Comparison of ENCODE assay signal across 19 cellular contexts in genomic region chr21:14522689-14523088, GRCh38. TPM values are rescaled to one million over a fixed set of nuclear protein-coding genes. Genes with fewer than 3 reads are reported as not detected.
DNase-seq lines count a peak whose midpoint lies in the region; ATAC-seq, FAIRE-seq and TF ChIP-seq lines count a peak whose summit lies in the region.
"Had no signal": no experiment of that assay in that cellular context is flagged by ENCODE, and none has a peak within 500 bp of the region (broad histone marks: within the 10 kb centered on the region; RNA-seq: fewer than 3 reads in every experiment).

No MANE protein-coding gene starts in this region.

- no peaks in the 10 kb centered on the region for H3K27me3 Mint-ChIP-seq in CD4-positive, CD25-positive, alpha-beta regulatory T cell
- H3K27me3 Mint-ChIP-seq: activated CD4-positive, alpha-beta T cell treated with anti-CD3 and anti-CD28 coated beads, Interleukin-2, amount 10 ng/mL, durations not matched to agents 7 days and 5 days had no signal

- RAD21 ChIA-PET in GM12878 (lab: Charles Lee; ENCODE audit: unreplicated experiment): interaction anchor here (0.7 to 5.4 kb wide), 12 partner anchors 11 to 240 kb away, joined by 3 to 60 read pairs (median 5); no protein-coding TSS in a partner anchor

- no peaks in the 10 kb centered on the region for H3K79me2 ChIP-seq in MM.1S (ENCODE audit: low read length)
- peaks cover 84% of the 10 kb centered on the region for H3K79me2 ChIP-seq in GM12878 (ENCODE audit: control insufficient read depth, insufficient read depth, low read length)

- FAIRE-seq in GM12878 (lab: Jason Lieb, UNC): no peak
- FAIRE-seq: HTR-8/SVneo, keratinocyte had no signal

- intact Hi-C loops in GM12878 (cut with micrococcal nuclease; ENCODE audit: unreplicated experiment) (no loop called here), sciatic nerve (cut with DNase I) (no loop called here)

- POLR2A ChIA-PET in GM12878 (lab: Charles Lee): interaction anchor here (1.7 to 1.8 kb wide), 3 partner anchors 10 to 19 kb away, joined by 5 to 6 read pairs (median 5); no protein-coding TSS in a partner anchor

- H3K4me1 Mint-ChIP-seq in CD4-positive, CD25-positive, alpha-beta regulatory T cell: peaks cover 43 to 71% (median 60%) of the 10 kb centered on the region in 4 donors

- H2AFZ ChIP-seq in MM.1S (ENCODE audit: low read length) (no peak overlapping the region), GM12878 (ENCODE audit: control insufficient read depth, low read depth, low read length) (no peak overlapping the region)

- H3F3A ChIP-seq in MM.1S (ENCODE audit: insufficient read depth, low read length): peaks cover 11% of the 10 kb centered on the region; the same call in 1 of the 2 replicates

- H3K4me1 ChIP-seq in CD4-positive, CD25-positive, alpha-beta regulatory T cell (ENCODE audit: control insufficient read depth, insufficient read depth, low read length, poor library complexity, severe bottlenecking): peaks cover 67% of the 10 kb centered on the region
- H3K4me1 ChIP-seq in MM.1S (ENCODE audit: low read length) (peaks cover 12% of the 10 kb centered on the region), GM12878 (ENCODE audit: control insufficient read depth, insufficient read depth, low read length) (peaks cover 32% of the 10 kb centered on the region)
- H3K4me1 ChIP-seq: breast epithelium, testis had no signal

- SMC1A ChIA-PET in GM12878 (lab: Charles Lee; ENCODE audit: uncharacterized antibody, unreplicated experiment): interaction anchor here (0.7 to 10.4 kb wide), 11 partner anchors 10 to 214 kb away, joined by 3 to 120 read pairs (median 8); no protein-coding TSS in a partner anchor

- in situ Hi-C loops in GM12878 (cut with MboI): no loop called here

- peaks cover 28% of the 10 kb centered on the region for H3K36me3 ChIP-seq in CD4-positive, CD25-positive, alpha-beta regulatory T cell (ENCODE audit: control insufficient read depth, insufficient read depth, low read length)
- H3K36me3 ChIP-seq in MM.1S (replicated peaks; ENCODE audit: insufficient read depth, low read length) (no peaks in the 10 kb centered on the region), GM12878 (ENCODE audit: control insufficient read depth in 2 of 2, insufficient read depth in 2 of 2, low read length in 1 of 2) (peaks cover 0 to 9% of the 10 kb centered on the region in 2 experiments; a peak in 2 of 4 replicates)
- H3K36me3 ChIP-seq: breast epithelium had no signal

- WGBS in GM12878 (ENCODE audit: insufficient coverage, insufficient replicate concordance, low lambda C conversion rate, missing lambda C conversion rate): 84% methylated on average over 3 of the region's 3 CpGs

- no TSS peak for BruUV-seq in GM12878 (replicated peaks; lab: Mats Ljungman, UMichigan)

- peaks cover 0 to 2% (median 0%) of the 10 kb centered on the region in 7 donors for H3K9me3 Mint-ChIP-seq in CD4-positive, CD25-positive, alpha-beta regulatory T cell
- H3K9me3 Mint-ChIP-seq: activated CD4-positive, alpha-beta T cell treated with anti-CD3 and anti-CD28 coated beads, Interleukin-2, amount 10 ng/mL, durations not matched to agents 7 days and 5 days; nephron progenitor cell had no signal

- CTCF ChIA-PET in GM12878 (lab: Yijun Ruan, JAX): interaction anchor here (0.7 to 2.8 kb wide), 5 partner anchors 12 to 215 kb away, joined by 3 to 9 read pairs (median 5); no protein-coding TSS in a partner anchor

- H3K9me3 ChIP-seq in CD4-positive, CD25-positive, alpha-beta regulatory T cell (ENCODE audit: control insufficient read depth in 2 of 2, low read length in 2 of 2): no peaks in the 10 kb centered on the region
- H3K9me3 ChIP-seq in MM.1S (replicated peaks; ENCODE audit: insufficient read depth, low read length) (no peaks in the 10 kb centered on the region), GM12878 (replicated peaks; ENCODE audit: control insufficient read depth, insufficient read depth, low read length) (no peaks in the 10 kb centered on the region)
- H3K9me3 ChIP-seq: breast epithelium, testis had no signal

- peak overlapping the region; percentile 48 to 79 (median 60) for H3K27ac Mint-ChIP-seq in CD4-positive, CD25-positive, alpha-beta regulatory T cell
- H3K27ac Mint-ChIP-seq: nephron progenitor cell had no signal

- no peak for DNase-seq in CD4-positive, CD25-positive, alpha-beta regulatory T cell
- DNase-seq in MM.1S: no peak
- DNase-seq in GM12878 (ENCODE audit: low read depth, low spot score): no peak
- no peak for DNase-seq in sciatic nerve (ENCODE audit: low spot score)
- DNase-seq in NOMO-1 treated with DMSO at 0.1 percent for 48 hours (lab: John Stamatoyannopoulos, UW; ENCODE audit: unreplicated experiment): no peak
- no peak for DNase-seq in stimulated activated CD4-positive, alpha-beta T cell treated with anti-CD3 and anti-CD28 coated beads, Interleukin-12 subunit alpha, Interleukin-12 subunit beta, amount 100 ng/mL, for 4 hours
- DNase-seq: activated T-cell treated with anti-CD3 and anti-CD28 coated beads, Interleukin-2, amount 50 U/mL, for 1 hour; hippocampal formation; NCI-H524 treated with DMSO at 0.1 percent for 48 hours; nephron progenitor cell; SW 1271; testis had no signal

- H3K27me3 ChIP-seq in CD4-positive, CD25-positive, alpha-beta regulatory T cell (ENCODE audit: control insufficient read depth, insufficient read depth, low read length): no peaks in the 10 kb centered on the region
- no peaks in the 10 kb centered on the region for H3K27me3 ChIP-seq in MM.1S (replicated peaks; ENCODE audit: insufficient read depth, low read length)
- H3K27me3 ChIP-seq in GM12878 (replicated peaks in 1 of 2; ENCODE audit: control insufficient read depth in 2 of 2, insufficient read depth in 2 of 2, low read length in 1 of 2): no peaks in the 10 kb centered on the region
- H3K27me3 ChIP-seq: breast epithelium, testis had no signal

- no peak for TF ChIP-seq EP300 in GM12878 (IDR thresholded peaks at IDR 0.05; ENCODE audit: borderline replicate concordance in 1 of 2, control insufficient read depth in 1 of 2, low read depth in 2 of 2, low read length in 2 of 2)

- peak overlapping the region; percentile 21; the same call in 1 of the 2 replicates for H3K4me2 ChIP-seq in MM.1S (ENCODE audit: low read depth, low read length)
- H3K4me2 ChIP-seq in GM12878 (ENCODE audit: control insufficient read depth, insufficient read depth): peak overlapping the region; percentile 61

- TF ChIP-seq POLR2A in GM12878 (IDR thresholded peaks at IDR 0.05; ENCODE audit: low read depth, low read length): no peak

- ATAC-seq in CD4-positive, CD25-positive, alpha-beta regulatory T cell (ENCODE audit: low read depth in 2 of 2): no peak
- ATAC-seq in GM12878 (no peak), sciatic nerve (peak; percentile 17), GM18873 (IDR thresholded peaks at IDR 0.05; ENCODE audit: low FRiP score, unreplicated experiment) (no peak)

- H3K36me3 Mint-ChIP-seq in CD4-positive, CD25-positive, alpha-beta regulatory T cell: peaks cover 20% of the 10 kb centered on the region

- H3K27ac ChIP-seq in CD4-positive, CD25-positive, alpha-beta regulatory T cell (ENCODE audit: insufficient read depth, low read length, poor library complexity, severe bottlenecking): no peak overlapping the region
- H3K27ac ChIP-seq in MM.1S (ENCODE audit: low read length) (no peak overlapping the region; the same call in 1 of the 2 replicates), GM12878 (ENCODE audit: control insufficient read depth, insufficient read depth) (peak overlapping the region; percentile 50)
- H3K27ac ChIP-seq: breast epithelium, testis had no signal

- no peaks in the 10 kb centered on the region for H3K9me2 ChIP-seq in MM.1S (replicated peaks; ENCODE audit: insufficient read depth, low read length)

- TF ChIP-seq CTCF in MM.1S (IDR thresholded peaks at IDR 0.05; ENCODE audit: low read length): no peak
- no peak for TF ChIP-seq CTCF in GM12878 (IDR thresholded peaks at IDR 0.05 in 2 of 3, conservative IDR thresholded peaks at IDR 0.05 in 1 of 3; ENCODE audit: control insufficient read depth in 2 of 3, extremely low read depth in 1 of 3, insufficient read depth in 1 of 3, low read depth in 3 of 3, low read length in 3 of 3)

- no peak overlapping the region for H3K9ac ChIP-seq in MM.1S (ENCODE audit: low read length)
- peak overlapping the region; percentile 46 for H3K9ac ChIP-seq in GM12878 (ENCODE audit: control insufficient read depth, insufficient read depth, low read length)

- no peak for TF ChIP-seq RAD21 in GM12878 (IDR thresholded peaks at IDR 0.05; ENCODE audit: insufficient read depth, low read depth, low read length)

- H4K20me1 ChIP-seq in MM.1S (ENCODE audit: insufficient read depth, low read length) (no peaks in the 10 kb centered on the region), GM12878 (ENCODE audit: control insufficient read depth, insufficient read depth) (no peaks in the 10 kb centered on the region)

- peak overlapping the region in 3 of 4 donors; percentile 4 to 90 (median 87) for H3K4me3 Mint-ChIP-seq in CD4-positive, CD25-positive, alpha-beta regulatory T cell
- H3K4me3 Mint-ChIP-seq: nephron progenitor cell had no signal

- H3K4me3 ChIP-seq in CD4-positive, CD25-positive, alpha-beta regulatory T cell (ENCODE audit: low read depth, low read length): peak overlapping the region; percentile 69
- H3K4me3 ChIP-seq in MM.1S (ENCODE audit: low read length): no peak overlapping the region
- no peak overlapping the region for H3K4me3 ChIP-seq in GM12878
- H3K4me3 ChIP-seq: breast epithelium, testis had no signal

TF ChIP-seq in GM12878, 131 proteins besides CTCF, POLR2A, EP300 and RAD21 (continues in another document):
- no peak for TF ChIP-seq STAT3 (IDR thresholded peaks at IDR 0.05; ENCODE audit: low read depth, low read length)

RNA-seq across cellular contexts. Expression of gene SAMSN1, which starts 23.4 kb away (rescaled TPM):
- total RNA-seq in CD4-positive, CD25-positive, alpha-beta regulatory T cell: 112 TPM
- 10 to 100 TPM; 44.8 to 51.6 (median 50.5) TPM for polyA plus RNA-seq in CD4-positive, CD25-positive, alpha-beta regulatory T cell
- 258 and 276 TPM in 2 replicates for total RNA-seq in GM12878 (2013; cell fraction: nucleolus; rRNA removed)
- total RNA-seq in GM12878 (2014; rRNA removed) (42.2 and 59.8 TPM in 2 replicates), GM12878 (2014; rRNA removed; fragmentation: Illumina TruSeq; extraction: Trizol) (85.6 and 86.2 TPM in 2 replicates), GM12878 (2021) (40.0 and 45.5 TPM in 2 replicates), sciatic nerve (10.8 TPM)
- polyA plus RNA-seq in GM12878 (2011; ENCODE audit: low read depth): 26.8 TPM
- polyA plus RNA-seq in GM12878 (2011; rRNA removed) (23.2 and 34.1 TPM in 2 replicates), GM12878 (2014; fragmentation: Illumina TruSeq; extraction: Trizol) (84.1 and 112 TPM in 2 replicates), GM12878 (2014; fragmentation: Nextera tagmentation; extraction: Ambion mirVana) (100 to 1,000 TPM in 1 of 2 experiments, 10 to 100 TPM in 1; 90.4 to 102 TPM), GM12878 (2014; rRNA removed) (38.0 and 45.2 TPM in 2 replicates), GM12878 (2016; fragmentation: Nextera tagmentation; extraction: Ambion mirVana) (10 to 100 TPM; 39.5 to 44.5 TPM)
- polyA plus RNA-seq in GM12878 (2011; cell fraction: cytosol; rRNA removed): 5.8 and 6.9 TPM in 2 replicates
- 11.4 and 11.5 TPM in 2 replicates for polyA plus RNA-seq in GM12878 (2011; cell fraction: nucleus; rRNA removed)
- polyA plus RNA-seq in GM12878 (2012): 37.7 and 72.2 TPM in 2 replicates
- polyA minus RNA-seq in GM12878 (2011; rRNA and poly(A)+ RNA removed): 8.3 and 15.2 TPM in 2 replicates
- 3.3 and 9.0 TPM in 2 replicates for polyA minus RNA-seq in GM12878 (2011; cell fraction: cytosol; rRNA and poly(A)+ RNA removed)
- polyA minus RNA-seq in GM12878 (2011; cell fraction: nucleus; rRNA and poly(A)+ RNA removed): 7.1 and 7.3 TPM in 2 replicates
- total RNA-seq: epithelial cell of proximal tubule, LHCN-M2 had no signal
- polyA plus RNA-seq: keratinocyte had no signal
